Comparison of ENCODE assay signal across 23 cellular contexts in genomic region chr4:168028970-168029610, GRCh38.
DNase-seq lines count a peak whose midpoint lies in the region; ATAC-seq and TF ChIP-seq lines count a peak whose summit lies in the region.
"Had no signal": no experiment of that assay in that cellular context is flagged by ENCODE, and none has a peak within 500 bp of the region (broad histone marks: within the 10 kb centered on the region; RNA-seq: fewer than 3 reads in every experiment).

No MANE protein-coding gene starts in this region.

- intact Hi-C loops in IMR-90 (cut with micrococcal nuclease), result no loop called here

- no peak overlapping the region for H2AFZ ChIP-seq in IMR-90 (replicated peaks; ENCODE audit: low read length, poor library complexity)

- H3K9ac ChIP-seq in IMR-90 (ENCODE audit: low read depth, low read length), result no peak overlapping the region
- H3K9ac ChIP-seq: SK-N-SH had no signal

- H3K14ac ChIP-seq in IMR-90 (replicated peaks; ENCODE audit: low read depth, low read length), result no peak overlapping the region

- no peak overlapping the region for H2AK9ac ChIP-seq in IMR-90 (replicated peaks; ENCODE audit: low read depth, low read length, poor library complexity)

- no peaks in the 10 kb centered on the region for H3K27me3 ChIP-seq in IMR-90 (ENCODE audit: control insufficient read depth, insufficient read depth, low read length)
- H3K27me3 ChIP-seq: esophagus squamous epithelium, neutrophil had no signal

- ATAC-seq in IMR-90 (ENCODE audit: low read depth), result no peak
- ATAC-seq: effector memory CD8-positive, alpha-beta T cell had no signal

- H3K79me1 ChIP-seq in IMR-90 (ENCODE audit: low read depth in 1 of 2, low read length in 2 of 2), result no peaks in the 10 kb centered on the region

- 0 out of 2 replicates have a peak, but pooled peaks cover 1% of the 10 kb centered on the region for H3K9me3 ChIP-seq in IMR-90 (ENCODE audit: control insufficient read depth, insufficient read depth, low read length)
- H3K9me3 ChIP-seq: esophagus squamous epithelium, neutrophil, SK-N-SH had no signal

- H3K9me3 Mint-ChIP-seq in activated CD4-positive, alpha-beta memory T cell treated with anti-CD3 and anti-CD28 coated beads, Interleukin-2, amount 10 ng/mL, durations not matched to agents 7 days and 5 days, result no peaks in the 10 kb centered on the region
- H3K9me3 Mint-ChIP-seq: CD4-positive, alpha-beta T cell had no signal

- no peak for TF ChIP-seq CTCF in IMR-90 (conservative IDR thresholded peaks at IDR 0.05; ENCODE audit: low read depth, low read length)

- H3K4ac ChIP-seq in IMR-90 (ENCODE audit: low read depth, low read length), result no peak overlapping the region

- no peak overlapping the region for H3K27ac ChIP-seq in IMR-90 (ENCODE audit: insufficient read depth, low read length)
- H3K27ac ChIP-seq: esophagus squamous epithelium, HL-60, neutrophil had no signal

- no peak overlapping the region for H2BK120ac ChIP-seq in IMR-90 (ENCODE audit: low read depth, low read length)

- dilution Hi-C loops in IMR-90 (cut with HindIII; ENCODE audit: low sequenced_read_pairs, unreplicated experiment), result no loop called here

- no peak overlapping the region for H2BK20ac ChIP-seq in IMR-90 (ENCODE audit: low read depth, low read length)

- CTCF ChIA-PET in IMR-90 (lab: Yijun Ruan, JAX), result no interaction called here
- CTCF ChIA-PET in activated CD4-positive, alpha-beta memory T cell treated with anti-CD3 and anti-CD28 coated beads, Interleukin-2, amount 10 ng/mL, durations not matched to agents 7 days and 5 days (lab: Charles Lee), result no interaction called here

- no peaks in the 10 kb centered on the region for H3K36me3 ChIP-seq in IMR-90 (ENCODE audit: control insufficient read depth, insufficient read depth, low read length)
- H3K36me3 ChIP-seq: esophagus squamous epithelium, neutrophil had no signal

- no peak overlapping the region for H3K56ac ChIP-seq in IMR-90 (ENCODE audit: extremely low read depth, insufficient read depth, low read length)

- 100% methylated on average over 1 of the region's 5 CpGs; no CpG with 5 or more reads in 1 of the 2 experiments for WGBS in IMR-90 (ENCODE audit: extremely low coverage in 2 of 2, insufficient read length in 1 of 2), 2 experiments

- H4K8ac ChIP-seq in IMR-90 (ENCODE audit: low read depth in 2 of 2, low read length in 2 of 2), result no peak overlapping the region

- H2BK15ac ChIP-seq in IMR-90 (ENCODE audit: low read depth, low read length), result no peak overlapping the region

- no peaks in the 10 kb centered on the region for H3K36me3 Mint-ChIP-seq in activated CD4-positive, alpha-beta memory T cell treated with anti-CD3 and anti-CD28 coated beads, Interleukin-2, amount 10 ng/mL, durations not matched to agents 7 days and 5 days (ENCODE audit: low read depth)
- H3K36me3 Mint-ChIP-seq: brain had no signal

- no peak overlapping the region for H3K23ac ChIP-seq in IMR-90 (ENCODE audit: low read depth, low read length)

- H2BK5ac ChIP-seq in IMR-90 (ENCODE audit: low read depth, low read length, poor library complexity, severe bottlenecking), result no peak overlapping the region

- H3K4me3 ChIP-seq in IMR-90 (ENCODE audit: insufficient read depth, low read depth, low read length), result no peak overlapping the region
- H3K4me3 ChIP-seq: esophagus squamous epithelium, lung had no signal

- no peak overlapping the region for H3K4me3 Mint-ChIP-seq in activated CD4-positive, alpha-beta memory T cell treated with anti-CD3 and anti-CD28 coated beads, Interleukin-2, amount 10 ng/mL, durations not matched to agents 7 days and 5 days
- H3K4me3 Mint-ChIP-seq: brain; CD4-positive, alpha-beta T cell; effector memory CD8-positive, alpha-beta T cell had no signal

- H2AK5ac ChIP-seq in IMR-90 (ENCODE audit: low read depth, low read length), result no peak overlapping the region

- in situ Hi-C loops in IMR-90 (cut with MboI; ENCODE audit: low sequenced_read_pairs) (no loop called here), G401 (cut with HindIII; ENCODE audit: low sequenced_read_pairs) (no loop called here)

- no peaks in the 10 kb centered on the region for H3K4me1 Mint-ChIP-seq in activated CD4-positive, alpha-beta memory T cell treated with anti-CD3 and anti-CD28 coated beads, Interleukin-2, amount 10 ng/mL, durations not matched to agents 7 days and 5 days
- H3K4me1 Mint-ChIP-seq: brain had no signal

- peak; percentile 40 for DNase-seq in ELR (ENCODE audit: low read depth)
- peak; percentile 12 for DNase-seq in IMR-90
- DNase-seq in SK-N-DZ (ENCODE audit: low spot score), result peak; percentile 1
- peak; percentile 62 for DNase-seq in myocyte (ENCODE audit: low read depth)
- no peak for DNase-seq in activated CD4-positive, alpha-beta memory T cell treated with anti-CD3 and anti-CD28 coated beads, Interleukin-2, amount 10 ng/mL, durations not matched to agents 7 days and 5 days
- no peak for DNase-seq in NCI-H1417 (lab: John Stamatoyannopoulos, UW)
- DNase-seq in DMS153 (lab: John Stamatoyannopoulos, UW), result no peak
- no peak for DNase-seq in G401 (ENCODE audit: low spot score)
- DNase-seq: activated gamma-delta T cell treated with Interleukin-2 at 50 U/mL for 16 hours; CD4-positive, alpha-beta T cell; effector memory CD8-positive, alpha-beta T cell; esophagus squamous epithelium; kidney; NCI-H187 treated with DMSO at 0.1 percent for 48 hours; NK-92 treated with Interleukin-12 subunit alpha and Interleukin-12 subunit beta, amount 100 ng/mL, for 24 hours; stimulated activated CD4-positive, alpha-beta T cell treated with anti-CD3 and anti-CD28 coated beads, Interleukin-2, amount 100 ng/mL, for 48 hours; stimulated activated naive CD4-positive, alpha-beta T cell; T-helper 2 cell had no signal

- BruUV-seq in IMR-90 (replicated peaks; lab: Mats Ljungman, UMichigan), result no TSS peak

- H3K4me1 ChIP-seq in IMR-90 (ENCODE audit: control insufficient read depth, insufficient read depth, low read length), result no peaks in the 10 kb centered on the region
- H3K4me1 ChIP-seq: esophagus squamous epithelium had no signal

- no peaks in the 10 kb centered on the region for H3K27me3 Mint-ChIP-seq in activated CD4-positive, alpha-beta memory T cell treated with anti-CD3 and anti-CD28 coated beads, Interleukin-2, amount 10 ng/mL, durations not matched to agents 7 days and 5 days
- H3K27me3 Mint-ChIP-seq: brain; CD4-positive, alpha-beta T cell; effector memory CD8-positive, alpha-beta T cell had no signal

- POLR2A ChIA-PET in IMR-90 (lab: Charles Lee; ENCODE audit: unreplicated experiment), result no interaction called here
- POLR2A ChIA-PET in activated CD4-positive, alpha-beta memory T cell treated with anti-CD3 and anti-CD28 coated beads, Interleukin-2, amount 10 ng/mL, durations not matched to agents 7 days and 5 days (lab: Charles Lee), result no interaction called here

- no peaks in the 10 kb centered on the region for H4K20me1 ChIP-seq in IMR-90 (ENCODE audit: insufficient read depth, low read length)

- no peak overlapping the region for H4K91ac ChIP-seq in IMR-90 (ENCODE audit: insufficient read depth, low read depth, low read length)

- H3K9me1 ChIP-seq in IMR-90 (ENCODE audit: insufficient read depth, low read length), result no peaks in the 10 kb centered on the region

- no peak overlapping the region for H4K5ac ChIP-seq in IMR-90 (ENCODE audit: low read depth, low read length)

- H3K27ac Mint-ChIP-seq in activated CD4-positive, alpha-beta memory T cell treated with anti-CD3 and anti-CD28 coated beads, Interleukin-2, amount 10 ng/mL, durations not matched to agents 7 days and 5 days, result no peak overlapping the region
- H3K27ac Mint-ChIP-seq: brain; CD4-positive, alpha-beta T cell; effector memory CD8-positive, alpha-beta T cell had no signal

- no peak for TF ChIP-seq RAD21 in IMR-90 (IDR thresholded peaks at IDR 0.05; ENCODE audit: low read length)

- H3K18ac ChIP-seq in IMR-90 (ENCODE audit: low read depth, low read length), result no peak overlapping the region

- H3K4me2 ChIP-seq in IMR-90 (ENCODE audit: low read depth, low read length), result no peak overlapping the region
- H3K4me2 ChIP-seq: SK-N-SH had no signal

- TF ChIP-seq POLR2A in IMR-90 (IDR thresholded peaks at IDR 0.05; ENCODE audit: low read depth, low read length), result no peak

TF ChIP-seq in IMR-90, 13 proteins besides CTCF, POLR2A, EP300 and RAD21:
- TF ChIP-seq MXI1 (IDR thresholded peaks at IDR 0.05; ENCODE audit: borderline replicate concordance, low read depth, low read length) (no peak), NFE2L2 (IDR thresholded peaks at IDR 0.05; ENCODE audit: low read depth, low read length) (no peak), SMC3 (IDR thresholded peaks at IDR 0.05; ENCODE audit: low read depth, low read length) (no peak)

Comparison
In these comparisons a context has a peak if more than half of its experiments do, and no peak if none do; other contexts are left out.
1. DNase-seq: peak in ELR (single experiment), IMR-90 (single experiment), SK-N-DZ (single experiment) and myocyte (single experiment); none in activated CD4-positive, alpha-beta memory T cell treated with anti-CD3 and anti-CD28 coated beads, Interleukin-2, amount 10 ng/mL, durations not matched to agents 7 days and 5 days (single experiment), NCI-H1417 (0 of 3), DMS153 (single experiment) and G401 (single experiment).